Comparison of ENCODE assay signal across 9 cellular contexts in genomic region chr1:154567386-154568164, GRCh38. TPM values are rescaled to one million over a fixed set of nuclear protein-coding genes. Genes with fewer than 3 reads are reported as not detected.
DNase-seq lines count a peak whose midpoint lies in the region; ATAC-seq and TF ChIP-seq lines count a peak whose summit lies in the region.
"Had no signal": no experiment of that assay in that cellular context is flagged by ENCODE, and none has a peak within 500 bp of the region (broad histone marks: within the 10 kb centered on the region; RNA-seq: fewer than 3 reads in every experiment).

TSS of gene CHRNB2 (plus strand) at chr1:154567778. CDS start at chr1:154568045, 267 bp downstream.

- H3K9ac ChIP-seq in adipocyte (ENCODE audit: low read length), result no peak within 1 kb of the TSS

- 3 to 4% methylated on average over 53 of the region's 53 CpGs for WGBS in sigmoid colon, 2 donors

- ATAC-seq in GM21529 (IDR thresholded peaks at IDR 0.05; ENCODE audit: unreplicated experiment) (no peak), GM21390 (IDR thresholded peaks at IDR 0.05; ENCODE audit: unreplicated experiment) (no peak)

- no peak for TF ChIP-seq EP300 in sigmoid colon (IDR thresholded peaks at IDR 0.05)

- H3K4me1 ChIP-seq in adipocyte (ENCODE audit: control insufficient read depth, insufficient read depth, low read length), result peaks cover 3% of the 10 kb centered on the region
- H3K4me1 ChIP-seq in sigmoid colon, result peaks cover 0 to 10% (median 8%) of the 10 kb centered on the region in 4 donors

- H3K27ac ChIP-seq in sigmoid colon, result no peak within 1 kb of the TSS
- H3K27ac ChIP-seq: SJSA1 had no signal

- DNase-seq in G401 (ENCODE audit: low spot score) (peak; percentile 83), NB4 (ENCODE audit: low read depth) (peak; percentile 65), T follicular helper cell (ENCODE audit: low read depth) (peak; percentile 61), adipocyte (ENCODE audit: low read depth) (peak; percentile 74), hypothalamus (lab: John Stamatoyannopoulos, UW) (peak in 44 of 51 donors; percentile 5 to 77 (median 42)), sigmoid colon (peak; percentile 70)

- H3K9me3 ChIP-seq in adipocyte (ENCODE audit: control insufficient read depth, low read length) (no peaks in the 10 kb centered on the region), sigmoid colon (no peaks in the 10 kb centered on the region)
- H3K9me3 ChIP-seq: SJSA1 had no signal

- intact Hi-C loops in sigmoid colon (cut with DNase I), result no loop called here

- no peak within 1 kb of the TSS for H3K4me3 ChIP-seq in NB4 (ENCODE audit: low read depth, low read length)
- peak within 1 kb of the TSS; percentile 56 for H3K4me3 ChIP-seq in adipocyte (ENCODE audit: low read length)
- H3K4me3 ChIP-seq in sigmoid colon, result peak within 1 kb of the TSS in 1 of 4 donors; percentile 17
- H3K4me3 ChIP-seq: SJSA1 had no signal

- TF ChIP-seq POLR2A in NB4 (IDR thresholded peaks at IDR 0.05; ENCODE audit: extremely low read depth, insufficient read length), result no peak
- no peak for TF ChIP-seq POLR2A in sigmoid colon (IDR thresholded peaks at IDR 0.05)

- H3K27me3 ChIP-seq in adipocyte (replicated peaks; ENCODE audit: control insufficient read depth, insufficient read depth, low read length) (peaks cover 50% of the 10 kb centered on the region), sigmoid colon (peaks cover 0 to 18% (median 9%) of the 10 kb centered on the region in 3 donors)

- in situ Hi-C loops in G401 (cut with HindIII; ENCODE audit: low sequenced_read_pairs), result no loop called here

- H3K36me3 ChIP-seq in adipocyte (ENCODE audit: control insufficient read depth, insufficient read depth, low read length, severe bottlenecking) (no peaks in the 10 kb centered on the region), sigmoid colon (no peaks in the 10 kb centered on the region)
- H3K36me3 ChIP-seq: SJSA1 had no signal

- no peak for TF ChIP-seq CTCF in NB4 (IDR thresholded peaks at IDR 0.05; ENCODE audit: low read depth, low read length)
- no peak for TF ChIP-seq CTCF in sigmoid colon (IDR thresholded peaks at IDR 0.05)

RNA-seq across cellular contexts. Expression of gene CHRNB2, which starts in this region (rescaled TPM):
- not detected in 2 replicates for total RNA-seq in G401 (2014; rRNA removed; shearing (Covaris generic))
- 1 to 10 TPM in 2 of 4 donors, under 1 TPM in 2; under 0.01 to 1.7 (median 1.0) TPM for total RNA-seq in sigmoid colon
- under 1 TPM in 1 of 3 donors, not detected in 2; 0.31 TPM for polyA plus RNA-seq in sigmoid colon
- total RNA-seq: SJSA1 had no signal

Comparison
In these comparisons a context has a peak if more than half of its experiments do, and no peak if none do; other contexts are left out.
1. Peak in DNase-seq in G401; RNA of the gene not detected or under 1 TPM.